ENCODE assay signal across 1 cellular context in the genomic region with DNA sequence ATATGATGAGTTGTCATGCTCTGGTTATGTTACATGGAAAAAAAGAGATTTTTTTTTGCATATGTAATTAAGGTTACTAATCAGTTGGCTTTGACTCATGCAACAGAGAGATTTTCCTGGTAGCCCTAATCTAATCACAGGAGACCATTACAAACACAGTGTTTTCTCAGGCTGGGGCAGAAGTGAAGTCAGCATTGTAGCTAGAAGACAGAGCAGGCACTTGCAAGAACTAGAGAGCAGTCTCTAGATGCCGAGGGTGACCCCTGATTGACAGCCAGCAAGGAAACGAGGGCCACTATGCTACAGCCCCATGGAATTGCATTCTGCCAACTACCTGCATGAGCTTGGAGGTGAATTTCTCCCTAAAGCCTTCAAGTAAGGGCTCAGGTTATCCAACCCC.
TF ChIP-seq lines count a peak whose summit lies in the region.

No MANE protein-coding gene starts in this region.

TF ChIP-seq in K562, 482 proteins besides CTCF, POLR2A, EP300 and RAD21 (continued from another document and continues in another):
- TF ChIP-seq, protein P1, sequence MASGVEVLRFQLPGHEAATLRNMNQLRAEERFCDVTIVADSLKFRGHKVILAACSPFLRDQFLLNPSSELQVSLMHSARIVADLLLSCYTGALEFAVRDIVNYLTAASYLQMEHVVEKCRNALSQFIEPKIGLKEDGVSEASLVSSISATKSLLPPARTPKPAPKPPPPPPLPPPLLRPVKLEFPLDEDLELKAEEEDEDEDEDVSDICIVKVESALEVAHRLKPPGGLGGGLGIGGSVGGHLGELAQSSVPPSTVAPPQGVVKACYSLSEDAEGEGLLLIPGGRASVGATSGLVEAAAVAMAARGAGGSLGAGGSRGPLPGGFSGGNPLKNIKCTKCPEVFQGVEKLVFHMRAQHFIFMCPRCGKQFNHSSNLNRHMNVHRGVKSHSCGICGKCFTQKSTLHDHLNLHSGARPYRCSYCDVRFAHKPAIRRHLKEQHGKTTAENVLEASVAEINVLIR (CRISPR knock-in tag; IDR thresholded peaks at IDR 0.05), result no peak
- peak; percentile 71 for TF ChIP-seq CBFA2T3 (IDR thresholded peaks at IDR 0.05)
- TF ChIP-seq ZFP36 (IDR thresholded peaks at IDR 0.05; ENCODE audit: low read depth, low read length, partially characterized antibody), result peak; percentile 33
- TF ChIP-seq KLF16 (IDR thresholded peaks at IDR 0.05), result no peak
- TF ChIP-seq HEY1 (CRISPR knock-in tag; IDR thresholded peaks at IDR 0.05; ENCODE audit: borderline replicate concordance), result no peak
- no peak for TF ChIP-seq HNRNPL (IDR thresholded peaks at IDR 0.05; ENCODE audit: low read depth, low read length)
- no peak for TF ChIP-seq PRPF4 (IDR thresholded peaks at IDR 0.05; ENCODE audit: insufficient read depth, low read depth, low read length, poor library complexity, severe bottlenecking)
- TF ChIP-seq, protein P2, sequence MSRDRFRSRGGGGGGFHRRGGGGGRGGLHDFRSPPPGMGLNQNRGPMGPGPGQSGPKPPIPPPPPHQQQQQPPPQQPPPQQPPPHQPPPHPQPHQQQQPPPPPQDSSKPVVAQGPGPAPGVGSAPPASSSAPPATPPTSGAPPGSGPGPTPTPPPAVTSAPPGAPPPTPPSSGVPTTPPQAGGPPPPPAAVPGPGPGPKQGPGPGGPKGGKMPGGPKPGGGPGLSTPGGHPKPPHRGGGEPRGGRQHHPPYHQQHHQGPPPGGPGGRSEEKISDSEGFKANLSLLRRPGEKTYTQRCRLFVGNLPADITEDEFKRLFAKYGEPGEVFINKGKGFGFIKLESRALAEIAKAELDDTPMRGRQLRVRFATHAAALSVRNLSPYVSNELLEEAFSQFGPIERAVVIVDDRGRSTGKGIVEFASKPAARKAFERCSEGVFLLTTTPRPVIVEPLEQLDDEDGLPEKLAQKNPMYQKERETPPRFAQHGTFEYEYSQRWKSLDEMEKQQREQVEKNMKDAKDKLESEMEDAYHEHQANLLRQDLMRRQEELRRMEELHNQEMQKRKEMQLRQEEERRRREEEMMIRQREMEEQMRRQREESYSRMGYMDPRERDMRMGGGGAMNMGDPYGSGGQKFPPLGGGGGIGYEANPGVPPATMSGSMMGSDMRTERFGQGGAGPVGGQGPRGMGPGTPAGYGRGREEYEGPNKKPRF (IDR thresholded peaks at IDR 0.05; ENCODE audit: low read depth, low read length), result no peak
- TF ChIP-seq TCF3 (CRISPR knock-in tag; IDR thresholded peaks at IDR 0.05), result peak; percentile 63
- no peak for TF ChIP-seq NFYB (IDR thresholded peaks at IDR 0.05; ENCODE audit: extremely low read depth, insufficient read length)
- peak; percentile 49; the same call in 1 of the 2 replicates for TF ChIP-seq CBFA2T2 (conservative IDR thresholded peaks at IDR 0.05)
- no peak for TF ChIP-seq ZNF583 (CRISPR knock-in tag; IDR thresholded peaks at IDR 0.05)
- no peak for TF ChIP-seq JUNB (CRISPR knock-in tag; conservative IDR thresholded peaks at IDR 0.05)
- no peak for TF ChIP-seq LCOR (CRISPR knock-in tag; IDR thresholded peaks at IDR 0.05)
- no peak for TF ChIP-seq HNRNPK (IDR thresholded peaks at IDR 0.05; ENCODE audit: low read depth, low read length, poor library complexity, severe bottlenecking)
- no peak for TF ChIP-seq ZNF124 (CRISPR knock-in tag; IDR thresholded peaks at IDR 0.05)
- TF ChIP-seq RFX1 (IDR thresholded peaks at IDR 0.05), result no peak
- TF ChIP-seq STAT5B (CRISPR knock-in tag; IDR thresholded peaks at IDR 0.05), result no peak
- no peak for TF ChIP-seq CBX5 (IDR thresholded peaks at IDR 0.05; ENCODE audit: borderline replicate concordance, low read depth)
- no peak for TF ChIP-seq CREB3 (tag; conservative IDR thresholded peaks at IDR 0.05; ENCODE audit: low read depth)
- TF ChIP-seq, protein P3, sequence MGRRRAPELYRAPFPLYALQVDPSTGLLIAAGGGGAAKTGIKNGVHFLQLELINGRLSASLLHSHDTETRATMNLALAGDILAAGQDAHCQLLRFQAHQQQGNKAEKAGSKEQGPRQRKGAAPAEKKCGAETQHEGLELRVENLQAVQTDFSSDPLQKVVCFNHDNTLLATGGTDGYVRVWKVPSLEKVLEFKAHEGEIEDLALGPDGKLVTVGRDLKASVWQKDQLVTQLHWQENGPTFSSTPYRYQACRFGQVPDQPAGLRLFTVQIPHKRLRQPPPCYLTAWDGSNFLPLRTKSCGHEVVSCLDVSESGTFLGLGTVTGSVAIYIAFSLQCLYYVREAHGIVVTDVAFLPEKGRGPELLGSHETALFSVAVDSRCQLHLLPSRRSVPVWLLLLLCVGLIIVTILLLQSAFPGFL (CRISPR knock-in tag; IDR thresholded peaks at IDR 0.05), result no peak
- TF ChIP-seq JUN (IDR thresholded peaks at IDR 0.05; ENCODE audit: borderline replicate concordance, low read depth, low read length), result no peak
- no peak for TF ChIP-seq JUN (CRISPR knock-in tag; IDR thresholded peaks at IDR 0.05; ENCODE audit: borderline replicate concordance)
- TF ChIP-seq ZMIZ1 (IDR thresholded peaks at IDR 0.05; ENCODE audit: low read depth in 2 of 2, low read length in 2 of 2), result 0 out of 4 replicates have a peak, but pooled peaks of 1 of the 2 experiments have one; percentile 22
- no peak for TF ChIP-seq MEF2A (IDR thresholded peaks at IDR 0.05; ENCODE audit: control insufficient read depth, low read depth, low read length)
- TF ChIP-seq ZNF551 (CRISPR knock-in tag; IDR thresholded peaks at IDR 0.05), result no peak
- TF ChIP-seq GATAD2A (IDR thresholded peaks at IDR 0.05), result no peak
- no peak for TF ChIP-seq HNRNPLL (IDR thresholded peaks at IDR 0.05; ENCODE audit: low read depth, low read length, poor library complexity, severe bottlenecking)
- peak; percentile 60 for TF ChIP-seq SMARCA4 (IDR thresholded peaks at IDR 0.05)
- TF ChIP-seq YBX1 (IDR thresholded peaks at IDR 0.05), result no peak
- no peak for TF ChIP-seq SP1 (CRISPR knock-in tag; IDR thresholded peaks at IDR 0.05)
- peak; percentile 70; the same call in 1 of the 2 replicates for TF ChIP-seq JUND (IDR thresholded peaks at IDR 0.05; ENCODE audit: borderline replicate concordance, low read depth, low read length)
- TF ChIP-seq JUND (tag; IDR thresholded peaks at IDR 0.05; ENCODE audit: borderline replicate concordance, low read depth, low read length), result peak; percentile 75; the same call in 1 of the 3 replicates
- no peak for TF ChIP-seq KAT8 (IDR thresholded peaks at IDR 0.05; ENCODE audit: low read depth)
- no peak for TF ChIP-seq NR1H2 (CRISPR knock-in tag; IDR thresholded peaks at IDR 0.05)
- TF ChIP-seq, protein P4, sequence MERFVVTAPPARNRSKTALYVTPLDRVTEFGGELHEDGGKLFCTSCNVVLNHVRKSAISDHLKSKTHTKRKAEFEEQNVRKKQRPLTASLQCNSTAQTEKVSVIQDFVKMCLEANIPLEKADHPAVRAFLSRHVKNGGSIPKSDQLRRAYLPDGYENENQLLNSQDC (CRISPR knock-in tag; IDR thresholded peaks at IDR 0.05), result no peak
- TF ChIP-seq ZNF592 (IDR thresholded peaks at IDR 0.05), result no peak
- TF ChIP-seq, protein P5, sequence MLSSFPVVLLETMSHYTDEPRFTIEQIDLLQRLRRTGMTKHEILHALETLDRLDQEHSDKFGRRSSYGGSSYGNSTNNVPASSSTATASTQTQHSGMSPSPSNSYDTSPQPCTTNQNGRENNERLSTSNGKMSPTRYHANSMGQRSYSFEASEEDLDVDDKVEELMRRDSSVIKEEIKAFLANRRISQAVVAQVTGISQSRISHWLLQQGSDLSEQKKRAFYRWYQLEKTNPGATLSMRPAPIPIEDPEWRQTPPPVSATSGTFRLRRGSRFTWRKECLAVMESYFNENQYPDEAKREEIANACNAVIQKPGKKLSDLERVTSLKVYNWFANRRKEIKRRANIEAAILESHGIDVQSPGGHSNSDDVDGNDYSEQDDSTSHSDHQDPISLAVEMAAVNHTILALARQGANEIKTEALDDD (IDR thresholded peaks at IDR 0.05), result peak; percentile 86
- no peak for TF ChIP-seq SREBF2 (CRISPR knock-in tag; IDR thresholded peaks at IDR 0.05)
- no peak for TF ChIP-seq SRF (CRISPR knock-in tag; IDR thresholded peaks at IDR 0.05)
- TF ChIP-seq KAT7 (CRISPR knock-in tag; IDR thresholded peaks at IDR 0.05; ENCODE audit: borderline replicate concordance), result no peak
- TF ChIP-seq SMARCB1 (IDR thresholded peaks at IDR 0.05; ENCODE audit: insufficient read length, low read depth), result no peak
- no peak for TF ChIP-seq BHLHE40 (IDR thresholded peaks at IDR 0.05; ENCODE audit: low read length)
- TF ChIP-seq TRIM24 (IDR thresholded peaks at IDR 0.05), result 0 out of 4 replicates have a peak, but pooled peaks of 1 of the 2 experiments have one; percentile 13
- TF ChIP-seq ZHX1 (conservative IDR thresholded peaks at IDR 0.05; ENCODE audit: low read length), result no peak
- TF ChIP-seq DPF2 (IDR thresholded peaks at IDR 0.05), result 0 out of 2 replicates have a peak, but pooled peaks have one; percentile 40
- TF ChIP-seq BMI1 (IDR thresholded peaks at IDR 0.05; ENCODE audit: low read length), result no peak
- no peak for TF ChIP-seq ZKSCAN3 (CRISPR knock-in tag; IDR thresholded peaks at IDR 0.05)
- no peak for TF ChIP-seq PTTG1 (tag; IDR thresholded peaks at IDR 0.05; ENCODE audit: low read depth)
